9 cellular contexts compared by ENCODE assay signal in genomic region chr1:2466834-2467554, GRCh38. TPM values are rescaled to one million over a fixed set of nuclear protein-coding genes. Genes with fewer than 3 reads are reported as not detected.
DNase-seq lines count a peak whose midpoint lies in the region; ATAC-seq, FAIRE-seq and TF ChIP-seq lines count a peak whose summit lies in the region.
"Had no signal": no experiment of that assay in that cellular context is flagged by ENCODE, and none has a peak within 500 bp of the region (broad histone marks: within the 10 kb centered on the region; RNA-seq: fewer than 3 reads in every experiment).

No MANE protein-coding gene starts in this region.

- H3K4me3 Mint-ChIP-seq in activated CD4-positive, alpha-beta T cell treated with anti-CD3 and anti-CD28 coated beads, Interleukin-2, amount 10 ng/mL, durations not matched to agents 24 days and 14 days: no peak overlapping the region
- no peak overlapping the region for H3K4me3 Mint-ChIP-seq in glutamatergic neuron (ENCODE audit: unreplicated experiment)

- H3K27ac ChIP-seq in HepG2 (ENCODE audit: extremely low read length, insufficient read depth, low read length) (no peak overlapping the region), right lobe of liver (no peak overlapping the region)

- H3K36me3 Mint-ChIP-seq in activated CD4-positive, alpha-beta T cell treated with anti-CD3 and anti-CD28 coated beads, Interleukin-2, amount 10 ng/mL, durations not matched to agents 24 days and 14 days (ENCODE audit: low read depth): no peaks in the 10 kb centered on the region
- no peaks in the 10 kb centered on the region for H3K36me3 Mint-ChIP-seq in glutamatergic neuron (ENCODE audit: unreplicated experiment)

- no TSS peak for BruUV-seq in HepG2 (replicated peaks; lab: Mats Ljungman, UMichigan)

- TF ChIP-seq EP300 in HepG2 (IDR thresholded peaks at IDR 0.05; ENCODE audit: low read depth in 2 of 2, low read length in 2 of 2) (no peak), HepG2 (CRISPR knock-in tag; IDR thresholded peaks at IDR 0.05; ENCODE audit: borderline replicate concordance) (no peak)

- TF ChIP-seq CTCF in HepG2 (CRISPR knock-in tag; IDR thresholded peaks at IDR 0.05): no peak
- TF ChIP-seq CTCF in right lobe of liver (IDR thresholded peaks at IDR 0.05): no peak
- TF ChIP-seq CTCF in glutamatergic neuron (IDR thresholded peaks at IDR 0.05; ENCODE audit: partially characterized antibody, unreplicated experiment): no peak

- TF ChIP-seq POLR2A in HepG2 (IDR thresholded peaks at IDR 0.05; ENCODE audit: insufficient read depth in 1 of 2, low read depth in 2 of 2, low read length in 2 of 2) (no peak), right lobe of liver (IDR thresholded peaks at IDR 0.05) (no peak)

- no peak for DNase-seq in HepG2 (ENCODE audit: low spot score)
- DNase-seq in right lobe of liver: no peak
- DNase-seq in activated CD4-positive, alpha-beta T cell treated with anti-CD3 and anti-CD28 coated beads, Interleukin-2, amount 10 ng/mL, durations not matched to agents 24 days and 14 days: peak; percentile 79
- DNase-seq in glutamatergic neuron: peak; percentile 88
- DNase-seq in AML-193 (lab: John Stamatoyannopoulos, UW): no peak
- DNase-seq in DMS53 (lab: John Stamatoyannopoulos, UW): no peak
- no peak for DNase-seq in AG08396 (ENCODE audit: low spot score)

- H3K27ac Mint-ChIP-seq in activated CD4-positive, alpha-beta T cell treated with anti-CD3 and anti-CD28 coated beads, Interleukin-2, amount 10 ng/mL, durations not matched to agents 24 days and 14 days: no peak overlapping the region
- H3K27ac Mint-ChIP-seq in glutamatergic neuron (ENCODE audit: unreplicated experiment): no peak overlapping the region

- ATAC-seq in HepG2: no peak
- no peak for ATAC-seq in right lobe of liver
- no peak for ATAC-seq in GM21576 (IDR thresholded peaks at IDR 0.05; ENCODE audit: unreplicated experiment)

- no peak overlapping the region for H3K9ac ChIP-seq in HepG2 (ENCODE audit: insufficient read depth, low read depth, low read length)

- no peak for FAIRE-seq in HepG2 (lab: Jason Lieb, UNC)

- H3K79me2 ChIP-seq in HepG2 (ENCODE audit: insufficient read depth, low read length): no peaks in the 10 kb centered on the region

- H3K4me1 ChIP-seq in HepG2 (ENCODE audit: insufficient read depth, low read length) (no peaks in the 10 kb centered on the region), right lobe of liver (no peaks in the 10 kb centered on the region)

- no peak overlapping the region for H2AFZ ChIP-seq in HepG2 (ENCODE audit: low read length)

- H4K20me1 ChIP-seq in HepG2 (ENCODE audit: insufficient read depth, low read length): 0 out of 2 replicates have a peak, but pooled peaks cover 3% of the 10 kb centered on the region

- H3K9me3 Mint-ChIP-seq in activated CD4-positive, alpha-beta T cell treated with anti-CD3 and anti-CD28 coated beads, Interleukin-2, amount 10 ng/mL, durations not matched to agents 24 days and 14 days: no peaks in the 10 kb centered on the region
- peaks cover 3% of the 10 kb centered on the region for H3K9me3 Mint-ChIP-seq in glutamatergic neuron (ENCODE audit: unreplicated experiment)

- 0% methylated on average over 3 of the region's 36 CpGs for WGBS in HepG2 (ENCODE audit: low lambda C conversion rate)
- 10% methylated on average over 11 of the region's 36 CpGs for WGBS in right lobe of liver (ENCODE audit: insufficient coverage, low coverage, low lambda C conversion rate, missing lambda C conversion rate)

- H3K9me3 ChIP-seq in HepG2 (ENCODE audit: low read length): no peaks in the 10 kb centered on the region
- H3K9me3 ChIP-seq in right lobe of liver: no peaks in the 10 kb centered on the region

- H3K27me3 Mint-ChIP-seq in activated CD4-positive, alpha-beta T cell treated with anti-CD3 and anti-CD28 coated beads, Interleukin-2, amount 10 ng/mL, durations not matched to agents 24 days and 14 days: no peaks in the 10 kb centered on the region
- peaks cover 7% of the 10 kb centered on the region for H3K27me3 Mint-ChIP-seq in glutamatergic neuron (ENCODE audit: unreplicated experiment)

- H3K4me3 ChIP-seq in HepG2 (replicated peaks in 1 of 3; ENCODE audit: insufficient read depth in 1 of 3, low read depth in 2 of 3, low read length in 3 of 3): no peak overlapping the region
- H3K4me3 ChIP-seq in right lobe of liver: no peak overlapping the region
- H3K4me3 ChIP-seq: lung had no signal

- CTCF ChIA-PET in HepG2 (lab: Yijun Ruan, JAX; ENCODE audit: low intra/inter-chr PET ratio, low total read pairs): no interaction called here

- no peak overlapping the region for H3K4me2 ChIP-seq in HepG2 (ENCODE audit: low read depth, low read length)

- intact Hi-C loops in HepG2 (cut with micrococcal nuclease; ENCODE audit: unreplicated experiment): no loop called here
- intact Hi-C loops in right lobe of liver (cut with DNase I): no loop called here
- intact Hi-C loops in activated CD4-positive, alpha-beta T cell treated with anti-CD3 and anti-CD28 coated beads, Interleukin-2, amount 10 ng/mL, durations not matched to agents 24 days and 14 days (cut with micrococcal nuclease): no loop called here

- POLR2A ChIA-PET in HepG2 (lab: Yijun Ruan, JAX): no interaction called here

- in situ Hi-C loops in HepG2 (cut with HindIII; ENCODE audit: extremely low pct_ligation_motif_present, low pct_unique_long_range_greater_than_20kb): no loop called here

- TF ChIP-seq RAD21 in HepG2 (CRISPR knock-in tag; IDR thresholded peaks at IDR 0.05): no peak

- no peaks in the 10 kb centered on the region for H3K4me1 Mint-ChIP-seq in activated CD4-positive, alpha-beta T cell treated with anti-CD3 and anti-CD28 coated beads, Interleukin-2, amount 10 ng/mL, durations not matched to agents 24 days and 14 days
- peaks cover 17% of the 10 kb centered on the region for H3K4me1 Mint-ChIP-seq in glutamatergic neuron (ENCODE audit: low read depth, unreplicated experiment)

- H3K27me3 ChIP-seq in HepG2 (ENCODE audit: control insufficient read depth in 1 of 2, insufficient read depth in 2 of 2, low read length in 2 of 2) (peaks cover 24 to 81% of the 10 kb centered on the region in 2 experiments), right lobe of liver (peaks cover 0 to 8% of the 10 kb centered on the region in 2 donors)

- H3K36me3 ChIP-seq in HepG2 (replicated peaks in 1 of 2; ENCODE audit: control insufficient read depth in 1 of 2, insufficient read depth in 2 of 2, low read length in 2 of 2) (no peaks in the 10 kb centered on the region), right lobe of liver (no peaks in the 10 kb centered on the region)

RNA-seq across cellular contexts. Expression of gene PLCH2, which starts 9.1 kb away (rescaled TPM):
- total RNA-seq in HepG2 (2016; rRNA removed; fragmentation: Illumina TruSeq; extraction: Trizol) (0.14 and 0.15 TPM in 2 replicates), right lobe of liver (1 to 10 TPM in 5 of 6 experiments, under 1 TPM in 1; 0.37 to 4.6 (median 2.3) TPM), glutamatergic neuron (ENCODE audit: unreplicated experiment) (61.4 TPM)
- under 0.01 TPM in 1 of 2 replicates, not detected in the other for total RNA-seq in HepG2 (2016; cell fraction: cytosol; rRNA removed; fragmentation: Illumina TruSeq; extraction: Trizol; ENCODE audit: low read depth)
- total RNA-seq in HepG2 (2016; cell fraction: insoluble cytoplasmic fraction; rRNA removed; fragmentation: Illumina TruSeq; extraction: Trizol): 0.12 and 0.22 TPM in 2 replicates
- total RNA-seq in HepG2 (2016; cell fraction: membrane; rRNA removed; fragmentation: Illumina TruSeq; extraction: Trizol): 0.06 and 0.10 TPM in 2 replicates
- 0.19 and 0.22 TPM in 2 replicates for total RNA-seq in HepG2 (2016; cell fraction: nucleus; rRNA removed; fragmentation: Illumina TruSeq; extraction: Trizol)
- polyA plus RNA-seq in HepG2 (2011; rRNA removed): 0.67 and 1.3 TPM in 2 replicates
- polyA plus RNA-seq in HepG2 (2011; cell fraction: cytosol; rRNA removed): 0.32 and 0.78 TPM in 2 replicates
- 6.0 and 6.1 TPM in 2 replicates for polyA plus RNA-seq in HepG2 (2011; cell fraction: nucleus; rRNA removed)
- polyA plus RNA-seq in HepG2 (2012): 0.11 and 0.15 TPM in 2 replicates
- polyA plus RNA-seq in HepG2 (2016; cell fraction: cytosol; fragmentation: Illumina TruSeq; extraction: Trizol; ENCODE audit: low read depth): 0.05 TPM in 1 of 2 replicates, not detected in the other
- 0.10 and 0.20 TPM in 2 replicates for polyA plus RNA-seq in HepG2 (2016; cell fraction: insoluble cytoplasmic fraction; fragmentation: Illumina TruSeq; extraction: Trizol; ENCODE audit: low read depth)
- polyA plus RNA-seq in HepG2 (2016; cell fraction: membrane; fragmentation: Illumina TruSeq; extraction: Trizol; ENCODE audit: low read depth): 0.07 TPM in 1 of 2 replicates, not detected in the other
- 0.37 and 0.83 TPM in 2 replicates for polyA plus RNA-seq in HepG2 (2016; cell fraction: nucleus; fragmentation: Illumina TruSeq; extraction: Trizol; ENCODE audit: insufficient read depth, low read depth)
- 1.2 TPM in 1 of 2 replicates, not detected in the other for polyA minus RNA-seq in HepG2 (2011; rRNA and poly(A)+ RNA removed; ENCODE audit: low replicate concordance)
- polyA minus RNA-seq in HepG2 (2011; cell fraction: cytosol; rRNA and poly(A)+ RNA removed): 0.20 TPM in 1 of 2 replicates, not detected in the other
- 0.90 and 1.2 TPM in 2 replicates for polyA minus RNA-seq in HepG2 (2011; cell fraction: nucleus; rRNA and poly(A)+ RNA removed)
- 2.2 and 2.8 TPM in 2 replicates for total RNA-seq in activated CD4-positive, alpha-beta T cell treated with anti-CD3 and anti-CD28 coated beads, Interleukin-2, amount 10 ng/mL, durations not matched to agents 24 days and 14 days

RNA-seq across cellular contexts. Expression of gene PEX10, which starts 54.6 kb away (rescaled TPM):
- total RNA-seq in HepG2 (2016; rRNA removed; fragmentation: Illumina TruSeq; extraction: Trizol) (38.3 and 39.6 TPM in 2 replicates), right lobe of liver (10 to 100 TPM in 3 of 6 experiments, 1 to 10 TPM in 3; 7.4 to 24.3 (median 10.5) TPM), glutamatergic neuron (ENCODE audit: unreplicated experiment) (14.0 TPM)
- total RNA-seq in HepG2 (2016; cell fraction: cytosol; rRNA removed; fragmentation: Illumina TruSeq; extraction: Trizol; ENCODE audit: low read depth): 20.2 and 25.8 TPM in 2 replicates
- 37.8 and 38.9 TPM in 2 replicates for total RNA-seq in HepG2 (2016; cell fraction: insoluble cytoplasmic fraction; rRNA removed; fragmentation: Illumina TruSeq; extraction: Trizol)
- 53.4 and 59.7 TPM in 2 replicates for total RNA-seq in HepG2 (2016; cell fraction: membrane; rRNA removed; fragmentation: Illumina TruSeq; extraction: Trizol)
- 27.1 and 27.5 TPM in 2 replicates for total RNA-seq in HepG2 (2016; cell fraction: nucleus; rRNA removed; fragmentation: Illumina TruSeq; extraction: Trizol)
- 16.1 and 21.0 TPM in 2 replicates for polyA plus RNA-seq in HepG2 (2011; rRNA removed)
- 16.3 and 20.9 TPM in 2 replicates for polyA plus RNA-seq in HepG2 (2011; cell fraction: cytosol; rRNA removed)
- polyA plus RNA-seq in HepG2 (2011; cell fraction: nucleus; rRNA removed): 49.0 and 57.5 TPM in 2 replicates
- polyA plus RNA-seq in HepG2 (2012): 13.3 and 14.5 TPM in 2 replicates
- 27.1 and 37.0 TPM in 2 replicates for polyA plus RNA-seq in HepG2 (2016; cell fraction: cytosol; fragmentation: Illumina TruSeq; extraction: Trizol; ENCODE audit: low read depth)
- 36.5 and 40.8 TPM in 2 replicates for polyA plus RNA-seq in HepG2 (2016; cell fraction: insoluble cytoplasmic fraction; fragmentation: Illumina TruSeq; extraction: Trizol; ENCODE audit: low read depth)
- polyA plus RNA-seq in HepG2 (2016; cell fraction: membrane; fragmentation: Illumina TruSeq; extraction: Trizol; ENCODE audit: low read depth): 47.4 and 49.9 TPM in 2 replicates
- 44.7 and 46.3 TPM in 2 replicates for polyA plus RNA-seq in HepG2 (2016; cell fraction: nucleus; fragmentation: Illumina TruSeq; extraction: Trizol; ENCODE audit: insufficient read depth, low read depth)
- polyA minus RNA-seq in HepG2 (2011; rRNA and poly(A)+ RNA removed; ENCODE audit: low replicate concordance): 15.3 and 46.5 TPM in 2 replicates
- 9.7 and 12.0 TPM in 2 replicates for polyA minus RNA-seq in HepG2 (2011; cell fraction: cytosol; rRNA and poly(A)+ RNA removed)
- 18.4 and 20.1 TPM in 2 replicates for polyA minus RNA-seq in HepG2 (2011; cell fraction: nucleus; rRNA and poly(A)+ RNA removed)
- total RNA-seq in activated CD4-positive, alpha-beta T cell treated with anti-CD3 and anti-CD28 coated beads, Interleukin-2, amount 10 ng/mL, durations not matched to agents 24 days and 14 days: 22.3 and 24.2 TPM in 2 replicates

RNA-seq across cellular contexts. Expression of gene PANK4, which starts 59.4 kb away (rescaled TPM):
- total RNA-seq in HepG2 (2016; rRNA removed; fragmentation: Illumina TruSeq; extraction: Trizol) (9.2 and 19.3 TPM in 2 replicates), right lobe of liver (10 to 100 TPM in 5 of 6 experiments, 1 to 10 TPM in 1; 9.6 to 18.9 (median 13.4) TPM), glutamatergic neuron (ENCODE audit: unreplicated experiment) (58.5 TPM)
- total RNA-seq in HepG2 (2016; cell fraction: cytosol; rRNA removed; fragmentation: Illumina TruSeq; extraction: Trizol; ENCODE audit: low read depth): 15.2 and 19.7 TPM in 2 replicates
- total RNA-seq in HepG2 (2016; cell fraction: insoluble cytoplasmic fraction; rRNA removed; fragmentation: Illumina TruSeq; extraction: Trizol): 9.5 and 17.6 TPM in 2 replicates
- 5.3 and 5.7 TPM in 2 replicates for total RNA-seq in HepG2 (2016; cell fraction: membrane; rRNA removed; fragmentation: Illumina TruSeq; extraction: Trizol)
- 19.2 TPM in 2 replicates for total RNA-seq in HepG2 (2016; cell fraction: nucleus; rRNA removed; fragmentation: Illumina TruSeq; extraction: Trizol)
- polyA plus RNA-seq in HepG2 (2011; rRNA removed): 17.2 and 17.4 TPM in 2 replicates
- 7.9 and 10.5 TPM in 2 replicates for polyA plus RNA-seq in HepG2 (2011; cell fraction: cytosol; rRNA removed)
- polyA plus RNA-seq in HepG2 (2011; cell fraction: nucleus; rRNA removed): 84.3 and 91.7 TPM in 2 replicates
- polyA plus RNA-seq in HepG2 (2012): 11.1 and 12.3 TPM in 2 replicates
- polyA plus RNA-seq in HepG2 (2016; cell fraction: cytosol; fragmentation: Illumina TruSeq; extraction: Trizol; ENCODE audit: low read depth): 0.83 and 1.3 TPM in 2 replicates
- 6.9 and 9.3 TPM in 2 replicates for polyA plus RNA-seq in HepG2 (2016; cell fraction: insoluble cytoplasmic fraction; fragmentation: Illumina TruSeq; extraction: Trizol; ENCODE audit: low read depth)
- polyA plus RNA-seq in HepG2 (2016; cell fraction: membrane; fragmentation: Illumina TruSeq; extraction: Trizol; ENCODE audit: low read depth): 1.5 and 2.2 TPM in 2 replicates
- polyA plus RNA-seq in HepG2 (2016; cell fraction: nucleus; fragmentation: Illumina TruSeq; extraction: Trizol; ENCODE audit: insufficient read depth, low read depth): 33.9 and 43.9 TPM in 2 replicates
- 27.8 and 43.6 TPM in 2 replicates for polyA minus RNA-seq in HepG2 (2011; rRNA and poly(A)+ RNA removed; ENCODE audit: low replicate concordance)
- polyA minus RNA-seq in HepG2 (2011; cell fraction: cytosol; rRNA and poly(A)+ RNA removed): 14.8 and 18.2 TPM in 2 replicates
- 56.7 and 65.1 TPM in 2 replicates for polyA minus RNA-seq in HepG2 (2011; cell fraction: nucleus; rRNA and poly(A)+ RNA removed)
- 55.2 and 56.7 TPM in 2 replicates for total RNA-seq in activated CD4-positive, alpha-beta T cell treated with anti-CD3 and anti-CD28 coated beads, Interleukin-2, amount 10 ng/mL, durations not matched to agents 24 days and 14 days

Comparison
In these comparisons a context has a peak if more than half of its experiments do, and no peak if none do; other contexts are left out.
1. DNase-seq: peak in activated CD4-positive, alpha-beta T cell treated with anti-CD3 and anti-CD28 coated beads, Interleukin-2, amount 10 ng/mL, durations not matched to agents 24 days and 14 days (single experiment) and glutamatergic neuron (single experiment); none in HepG2 (single experiment), right lobe of liver (0 of 3), AML-193 (0 of 2), DMS53 (single experiment) and AG08396 (single experiment).
2. RNA of gene PLCH2, which starts 9.1 kb away (total RNA-seq): 61.4 TPM in glutamatergic neuron (single experiment); 0.37 to 4.6 TPM in right lobe of liver, 2.2 to 2.8 TPM in activated CD4-positive, alpha-beta T cell treated with anti-CD3 and anti-CD28 coated beads, Interleukin-2, amount 10 ng/mL, durations not matched to agents 24 days and 14 days and under 0.01 to 0.22 TPM in HepG2; every median in the first group is over 10 times any median in the second.